ENCODE assay signal across 24 cellular contexts in the genomic region with DNA sequence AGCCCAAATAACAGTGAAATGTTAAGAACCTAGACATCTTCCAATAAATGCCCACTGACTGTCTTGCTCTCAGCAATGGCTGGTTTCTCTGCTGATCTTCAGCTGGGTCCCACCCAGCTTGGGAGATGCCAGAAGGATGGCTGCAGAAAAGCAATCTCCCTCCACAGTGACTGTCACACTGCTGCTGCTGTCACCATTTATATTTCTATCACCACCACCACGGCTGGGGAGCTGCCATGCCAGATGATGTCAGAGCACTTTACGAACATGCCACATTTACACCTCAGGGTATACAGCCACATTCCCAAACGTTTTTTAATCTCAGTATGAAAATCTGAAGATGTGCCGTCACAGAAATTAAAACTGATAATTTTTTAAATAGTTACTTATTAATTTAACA. TPM values are rescaled to one million over a fixed set of nuclear protein-coding genes. Genes with fewer than 3 reads are reported as not detected.
DNase-seq lines count a peak whose midpoint lies in the region; ATAC-seq, FAIRE-seq and TF ChIP-seq lines count a peak whose summit lies in the region.
"Had no signal": no experiment of that assay in that cellular context is flagged by ENCODE, and none has a peak within 500 bp of the region (broad histone marks: within the 10 kb centered on the region; RNA-seq: fewer than 3 reads in every experiment).

No MANE protein-coding gene starts in this region.

- H3K79me1 ChIP-seq in trophoblast cell (ENCODE audit: low read length) = no peaks in the 10 kb centered on the region

- H4K8ac ChIP-seq in trophoblast cell (ENCODE audit: low read depth, low read length) = no peak overlapping the region

- FAIRE-seq in D721Med (lab: Jason Lieb, UNC) = no peak
- FAIRE-seq: A549, G401.6, GM12892, H1 had no signal

- H3K27ac ChIP-seq in angular gyrus (ENCODE audit: low read depth, low read length) (peak overlapping the region; percentile 32), trophoblast cell (ENCODE audit: low read depth, low read length) (no peak overlapping the region), aorta (ENCODE audit: low read depth in 1 of 2, low read length in 2 of 2) (no peak overlapping the region)
- no peak overlapping the region for H3K27ac ChIP-seq in CD8-positive, alpha-beta T cell (ENCODE audit: low read depth, low read length)
- H3K27ac ChIP-seq: A549; BLaER1 treated with 17β-estradiol and CSF1 and Interleukin-3, amounts not matched to agents 10 nM and 100 nM; GM23248 had no signal

- H2AFZ ChIP-seq in trophoblast cell (ENCODE audit: insufficient read depth, low read length, poor library complexity) = no peak overlapping the region
- H2AFZ ChIP-seq: GM23248 had no signal

- no peak for ATAC-seq in aorta (ENCODE audit: low FRiP score)
- no peak for ATAC-seq in CD8-positive, alpha-beta T cell
- ATAC-seq: A549, HCT116 had no signal

- H3K4me2 ChIP-seq in trophoblast cell (ENCODE audit: low read length) = no peak overlapping the region
- H3K4me2 ChIP-seq: A549; BLaER1 treated with 17β-estradiol and CSF1 and Interleukin-3, amounts not matched to agents 10 nM and 100 nM had no signal

- DNase-seq in myocyte (ENCODE audit: low read depth) (peak; percentile 52), trophoblast cell (no peak), D721Med (ENCODE audit: insufficient read length, low spot score) (no peak), aorta (no peak)
- no peak for DNase-seq in CD8-positive, alpha-beta T cell
- DNase-seq: 8988T; ACHN; AML-193; BE2C; Calu3; CD4-positive, alpha-beta T cell; COR-L47; DMS153; DND-41; GM23248; H9 had no signal

- H3K18ac ChIP-seq in trophoblast cell (ENCODE audit: low read length) = no peak overlapping the region

- no peaks in the 10 kb centered on the region for H3K4me1 Mint-ChIP-seq in CD8-positive, alpha-beta T cell (ENCODE audit: low read depth)
- H3K4me1 Mint-ChIP-seq: CD14-positive monocyte had no signal

- peaks cover 9% of the 10 kb centered on the region for H3K27me3 Mint-ChIP-seq in CD8-positive, alpha-beta T cell (ENCODE audit: low read depth)

- no peak overlapping the region for H4K91ac ChIP-seq in trophoblast cell (ENCODE audit: low read depth, low read length)

- POLR2A ChIA-PET in CD8-positive, alpha-beta T cell (lab: Charles Lee) = no interaction called here

- H3K4me3 ChIP-seq in trophoblast cell (ENCODE audit: low read depth, low read length) (no peak overlapping the region), aorta (ENCODE audit: low read length in 2 of 2) (no peak overlapping the region)
- H3K4me3 ChIP-seq in CD8-positive, alpha-beta T cell (ENCODE audit: low read depth, low read length) = no peak overlapping the region
- H3K4me3 ChIP-seq: A549; BLaER1 treated with 17β-estradiol and CSF1 and Interleukin-3, amounts not matched to agents 10 nM and 100 nM; GM23248 had no signal

- H3K27me3 ChIP-seq in trophoblast cell (ENCODE audit: insufficient read depth, low read length) (no peaks in the 10 kb centered on the region), aorta (ENCODE audit: control insufficient read depth in 1 of 2, insufficient read depth in 2 of 2, low read length in 1 of 2) (no peaks in the 10 kb centered on the region)
- no peaks in the 10 kb centered on the region for H3K27me3 ChIP-seq in CD8-positive, alpha-beta T cell (ENCODE audit: insufficient read depth, low read length)
- H3K27me3 ChIP-seq: BE2C; BLaER1 treated with 17β-estradiol and CSF1 and Interleukin-3, amounts not matched to agents 10 nM and 100 nM had no signal

- no CpG with 5 or more reads among the region's 4 CpGs for WGBS in trophoblast cell (ENCODE audit: extremely low coverage, insufficient coverage, insufficient read length)
- WGBS in aorta, 2 donors = 38 to 45% methylated on average over 4 of the region's 4 CpGs

- intact Hi-C loops in aorta (cut with DNase I) = no loop called here
- intact Hi-C loops in CD8-positive, alpha-beta T cell (cut with DNase I, micrococcal nuclease) = no loop called here

- CTCF ChIA-PET in CD8-positive, alpha-beta T cell (lab: Charles Lee) = interaction anchor here (1.0 kb wide), 1 partner anchor 74 kb away, joined by 4 read pairs; no protein-coding TSS in a partner anchor

- H3K79me2 ChIP-seq in trophoblast cell (ENCODE audit: control insufficient read depth, insufficient read depth, low read length, poor library complexity) = no peaks in the 10 kb centered on the region

- H3K9me3 ChIP-seq in trophoblast cell (ENCODE audit: insufficient read depth, low read depth, low read length) = no peaks in the 10 kb centered on the region
- peaks cover 3% of the 10 kb centered on the region for H3K9me3 ChIP-seq in aorta (ENCODE audit: control insufficient read depth, low read length)
- H3K9me3 ChIP-seq in CD8-positive, alpha-beta T cell (ENCODE audit: low read length) = no peaks in the 10 kb centered on the region
- H3K9me3 ChIP-seq: A549; BE2C; BLaER1 treated with 17β-estradiol and CSF1 and Interleukin-3, amounts not matched to agents 10 nM and 100 nM had no signal

- no peak overlapping the region for H2BK12ac ChIP-seq in trophoblast cell (ENCODE audit: low read length)

- H3K9me3 Mint-ChIP-seq in CD8-positive, alpha-beta T cell = no peaks in the 10 kb centered on the region
- H3K9me3 Mint-ChIP-seq: CD14-positive monocyte; CD4-positive, alpha-beta T cell; H9 had no signal

- H3K23ac ChIP-seq in trophoblast cell (ENCODE audit: low read length) = no peak overlapping the region

- no peak overlapping the region for H4K12ac ChIP-seq in trophoblast cell (ENCODE audit: low read depth, low read length)

- H2BK5ac ChIP-seq in trophoblast cell (ENCODE audit: low read depth, low read length, poor library complexity) = no peak overlapping the region

- no peak overlapping the region for H3K4me3 Mint-ChIP-seq in CD8-positive, alpha-beta T cell
- H3K4me3 Mint-ChIP-seq: CD14-positive monocyte; CD4-positive, alpha-beta T cell; H9 had no signal

- H3K27ac Mint-ChIP-seq in CD8-positive, alpha-beta T cell = no peak overlapping the region
- H3K27ac Mint-ChIP-seq: CD14-positive monocyte; CD4-positive, alpha-beta T cell; H9 had no signal

- no peak overlapping the region for H2AK5ac ChIP-seq in trophoblast cell (ENCODE audit: low read length)

- no peak overlapping the region for H2BK120ac ChIP-seq in trophoblast cell (ENCODE audit: insufficient read depth, low read length, poor library complexity)

- peak overlapping the region; percentile 17 for H3K9ac ChIP-seq in trophoblast cell (ENCODE audit: low read length)
- H3K9ac ChIP-seq: BLaER1 treated with 17β-estradiol and CSF1 and Interleukin-3, amounts not matched to agents 10 nM and 100 nM; GM23248 had no signal

- H3K4me1 ChIP-seq in trophoblast cell (ENCODE audit: control insufficient read depth in 1 of 2, insufficient read depth in 2 of 2, low read length in 2 of 2) (no peaks in the 10 kb centered on the region), aorta (ENCODE audit: control insufficient read depth in 1 of 2, insufficient read depth in 2 of 2, low read length in 2 of 2) (no peaks in the 10 kb centered on the region)
- H3K4me1 ChIP-seq in CD8-positive, alpha-beta T cell (ENCODE audit: insufficient read depth, low read length) = no peaks in the 10 kb centered on the region
- H3K4me1 ChIP-seq: A549, BE2C had no signal

- H3K4ac ChIP-seq in trophoblast cell (ENCODE audit: low read depth, low read length) = no peak overlapping the region

- no peaks in the 10 kb centered on the region for H3K36me3 Mint-ChIP-seq in CD8-positive, alpha-beta T cell
- H3K36me3 Mint-ChIP-seq: CD14-positive monocyte had no signal

- H3K36me3 ChIP-seq in trophoblast cell (ENCODE audit: control insufficient read depth in 1 of 2, insufficient read depth in 2 of 2, low read length in 2 of 2) (no peaks in the 10 kb centered on the region), aorta (ENCODE audit: control insufficient read depth in 1 of 2, insufficient read depth in 2 of 2, low read length in 1 of 2) (no peaks in the 10 kb centered on the region)
- no peaks in the 10 kb centered on the region for H3K36me3 ChIP-seq in CD8-positive, alpha-beta T cell (ENCODE audit: insufficient read depth, low read length)
- H3K36me3 ChIP-seq: BE2C; BLaER1 treated with 17β-estradiol and CSF1 and Interleukin-3, amounts not matched to agents 10 nM and 100 nM had no signal

- H3K14ac ChIP-seq in trophoblast cell (ENCODE audit: low read length) = no peak overlapping the region

- TF ChIP-seq CTCF in D721Med (IDR thresholded peaks at IDR 0.05; ENCODE audit: insufficient read depth, missing control alignments) = no peak
- no peak for TF ChIP-seq CTCF in CD8-positive, alpha-beta T cell (IDR thresholded peaks at IDR 0.05)

RNA-seq across cellular contexts. Expression of a gene that starts 29.8 kb away (rescaled TPM):
- 23.0 and 34.6 TPM in 2 replicates for total RNA-seq in myocyte
- polyA plus RNA-seq in myocyte (2012) = 19.7 TPM
- polyA plus RNA-seq in trophoblast cell (2013) = 137 and 153 TPM in 2 replicates
- total RNA-seq in aorta = 10 to 100 TPM; 55.9 to 65.6 TPM
- polyA plus RNA-seq in aorta = 10 to 100 TPM; 11.4 to 23.6 TPM
- total RNA-seq in CD8-positive, alpha-beta T cell = under 1 TPM; 0.64 to 0.76 TPM
- polyA plus RNA-seq: CD14-positive monocyte had no signal

Comparison
In these comparisons a context has a peak if more than half of its experiments do, and no peak if none do; other contexts are left out.
1. RNA of a gene that starts 29.8 kb away (total RNA-seq): 55.9 to 65.6 TPM in aorta and 23.0 to 34.6 TPM in myocyte; 0.64 to 0.76 TPM in CD8-positive, alpha-beta T cell; every median in the first group is over 10 times any median in the second.